In the genomic region with DNA sequence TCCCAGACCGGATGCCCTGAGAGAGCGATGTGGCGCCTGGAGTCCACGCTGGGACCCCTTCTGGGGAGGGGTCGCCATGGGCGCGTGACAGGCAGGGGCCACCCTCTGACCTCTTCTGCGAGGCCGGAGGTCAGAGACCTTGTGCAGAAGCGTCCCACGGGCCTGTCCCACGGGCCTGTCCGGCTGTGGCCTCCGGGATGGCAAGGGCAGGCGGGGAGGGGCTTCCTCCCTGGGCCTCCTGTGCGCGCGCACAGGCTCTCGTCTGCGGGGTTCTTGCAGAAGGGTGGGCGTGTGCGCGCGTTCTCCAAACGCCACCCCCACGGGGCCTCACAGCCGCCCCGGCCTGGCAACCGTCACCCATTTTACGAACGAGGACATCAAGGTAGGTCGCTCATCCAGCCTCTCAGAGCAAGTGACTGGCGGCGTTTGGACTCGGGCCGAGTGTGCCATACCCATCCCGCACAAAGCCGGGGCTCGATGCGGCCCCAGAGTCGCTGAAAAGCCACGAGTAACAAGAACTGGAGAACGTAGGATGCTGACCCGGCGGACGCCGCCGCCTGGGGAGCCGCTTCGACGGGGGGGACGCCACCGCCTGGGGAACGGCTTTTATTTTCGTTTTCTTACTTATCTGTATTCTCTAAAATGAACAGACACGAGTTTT, we compare ENCODE assay signal across 8 cellular contexts. TPM values are rescaled to one million over a fixed set of nuclear protein-coding genes. Genes with fewer than 3 reads are reported as not detected.
DNase-seq lines count a peak whose midpoint lies in the region; ATAC-seq and TF ChIP-seq lines count a peak whose summit lies in the region.

No MANE protein-coding gene starts in this region.

- H3K9ac ChIP-seq in NT2/D1 (ENCODE audit: insufficient read length, low read depth) (peak overlapping the region; percentile 42), endodermal cell (ENCODE audit: extremely low read depth, low read length, poor library complexity, severe bottlenecking) (no peak overlapping the region)

- no peak overlapping the region for H3K27ac ChIP-seq in endodermal cell (ENCODE audit: low read depth, low read length)
- peak overlapping the region in 18 of 21 experiments; percentile 24 to 88 (median 62) for H3K27ac ChIP-seq in skin epidermis

- peaks cover 77% of the 10 kb centered on the region for H3K27me3 Mint-ChIP-seq in endodermal cell (ENCODE audit: insufficient read depth)

- H3K4me3 Mint-ChIP-seq in endodermal cell: peak overlapping the region; percentile 11

- no peaks in the 10 kb centered on the region for H3K4me1 Mint-ChIP-seq in endodermal cell

- H3K36me3 Mint-ChIP-seq in endodermal cell (ENCODE audit: low read depth): no peaks in the 10 kb centered on the region

- no peaks in the 10 kb centered on the region for H3K9me3 Mint-ChIP-seq in endodermal cell

- H3K27me3 ChIP-seq in NT2/D1 (ENCODE audit: insufficient read depth, insufficient read length) (peaks cover 51% of the 10 kb centered on the region), endodermal cell (ENCODE audit: control insufficient read depth, insufficient read depth, low read length, poor library complexity, severe bottlenecking) (peaks cover 56% of the 10 kb centered on the region)

- no peak for ATAC-seq in GM21825 (IDR thresholded peaks at IDR 0.05; ENCODE audit: unreplicated experiment)

- H3K9me3 ChIP-seq in NT2/D1 (ENCODE audit: insufficient read depth, low read length) (no peaks in the 10 kb centered on the region), endodermal cell (ENCODE audit: control insufficient read depth, low read length) (no peaks in the 10 kb centered on the region)

- H3K36me3 ChIP-seq in NT2/D1 (ENCODE audit: insufficient read depth, insufficient read length, low read length) (no peaks in the 10 kb centered on the region), endodermal cell (ENCODE audit: control insufficient read depth, insufficient read depth, low read length) (no peaks in the 10 kb centered on the region)

- WGBS in endodermal cell (ENCODE audit: insufficient coverage in 1 of 2, insufficient read length in 1 of 2), 2 experiments: 85% methylated on average over 28 to 56 of the region's 56 CpGs

- H3K4me3 ChIP-seq in NT2/D1 (ENCODE audit: insufficient read length, low read depth) (peak overlapping the region; percentile 46), endodermal cell (ENCODE audit: low read length) (no peak overlapping the region), skin epidermis (peak overlapping the region; percentile 33 to 52 (median 47))

- no peak for TF ChIP-seq CTCF in endodermal cell (conservative IDR thresholded peaks at IDR 0.05)

- peaks cover 10% of the 10 kb centered on the region for H3K4me1 ChIP-seq in NT2/D1 (ENCODE audit: insufficient read depth, insufficient read length)
- H3K4me1 ChIP-seq in endodermal cell (ENCODE audit: control insufficient read depth, insufficient read depth, low read length): no peaks in the 10 kb centered on the region

- peak; percentile 33 for DNase-seq in stimulated activated CD4-positive, alpha-beta T cell treated with anti-CD3 and anti-CD28 coated beads, Interleukin-4, amount 100 ng/mL, for 1 hour
- DNase-seq in stimulated activated CD4-positive, alpha-beta T cell treated with anti-CD3 and anti-CD28 coated beads, Interleukin-1b, Interleukin-23, amount 100 ng/mL, for 48 hours: no peak
- no peak for DNase-seq in NT2/D1 (ENCODE audit: low read depth, low spot score)
- DNase-seq in endodermal cell: peak; percentile 65
- no peak for DNase-seq in NCI-H82 (lab: John Stamatoyannopoulos, UW)
- DNase-seq in activated CD4-positive, CD25-positive, alpha-beta regulatory T cell treated with anti-CD3 and anti-CD28 coated beads, Interleukin-2, amount 50 U/mL, for 72 hours: no peak

- H3K27ac Mint-ChIP-seq in endodermal cell: no peak overlapping the region

RNA-seq across cellular contexts. Expression of gene AHRR, which starts 0.9 kb away (rescaled TPM):
- 1 to 10 TPM; 1.4 to 2.0 TPM for total RNA-seq in endodermal cell
- 1.3 TPM for polyA plus RNA-seq in endodermal cell (2013, experiment 1 of 2)
- 1.2 TPM for polyA plus RNA-seq in endodermal cell (2013, experiment 2 of 2)

RNA-seq across cellular contexts. Expression of gene PDCD6, which starts 51.0 kb away (rescaled TPM):
- 10 to 100 TPM; 69.2 to 80.9 TPM for total RNA-seq in endodermal cell
- polyA plus RNA-seq in endodermal cell (2013, experiment 1 of 2): 76.5 TPM
- polyA plus RNA-seq in endodermal cell (2013, experiment 2 of 2): 72.9 TPM

Comparison
In these comparisons a context has a peak if more than half of its experiments do, and no peak if none do; other contexts are left out.
1. DNase-seq: peak in stimulated activated CD4-positive, alpha-beta T cell treated with anti-CD3 and anti-CD28 coated beads, Interleukin-4, amount 100 ng/mL, for 1 hour (single experiment) and endodermal cell (single experiment); none in stimulated activated CD4-positive, alpha-beta T cell treated with anti-CD3 and anti-CD28 coated beads, Interleukin-1b, Interleukin-23, amount 100 ng/mL, for 48 hours (single experiment), NT2/D1 (single experiment), NCI-H82 (single experiment) and activated CD4-positive, CD25-positive, alpha-beta regulatory T cell treated with anti-CD3 and anti-CD28 coated beads, Interleukin-2, amount 50 U/mL, for 72 hours (single experiment).